ENCODE assay signal across 15 cellular contexts in genomic region chr4:108110450-108110849, GRCh38. TPM values are rescaled to one million over a fixed set of nuclear protein-coding genes. Genes with fewer than 3 reads are reported as not detected.
DNase-seq lines count a peak whose midpoint lies in the region; ATAC-seq and TF ChIP-seq lines count a peak whose summit lies in the region.
"Had no signal": no experiment of that assay in that cellular context is flagged by ENCODE, and none has a peak within 500 bp of the region (broad histone marks: within the 10 kb centered on the region; RNA-seq: fewer than 3 reads in every experiment).

No MANE protein-coding gene starts in this region.

- CTCF ChIA-PET in CD4-positive, alpha-beta memory T cell (lab: Charles Lee; ENCODE audit: partially characterized antibody): interaction anchor here (1.1 to 13.1 kb wide), 2 partner anchors 10 to 50 kb away, joined by 3 to 64 read pairs; no protein-coding TSS in a partner anchor
- CTCF ChIA-PET in activated CD8-positive, alpha-beta T cell treated with anti-CD3 and anti-CD28 coated beads, Interleukin-2, amount 10 ng/mL, durations not matched to agents 7 days and 5 days (lab: Charles Lee): interaction anchor here (1.5 to 2.0 kb wide), 3 partner anchors 9 to 42 kb away, joined by 3 to 6 read pairs (median 3); no protein-coding TSS in a partner anchor

- no peaks in the 10 kb centered on the region for H3K36me3 ChIP-seq in CD4-positive, alpha-beta memory T cell (ENCODE audit: insufficient read depth, low read length)
- H3K36me3 ChIP-seq in psoas muscle (ENCODE audit: insufficient read depth in 1 of 2, low read depth in 1 of 2): no peaks in the 10 kb centered on the region

- TF ChIP-seq CTCF in natural killer cell (IDR thresholded peaks at IDR 0.05) (no peak), psoas muscle (IDR thresholded peaks at IDR 0.05) (no peak)

- whole genome bisulfite sequencing in psoas muscle, 3 donors: 71 to 79% (median 72%) methylated on average over 5 of the region's 5 CpGs

- peaks cover 32 to 43% of the 10 kb centered on the region in 2 donors for H3K36me3 Mint-ChIP-seq in CD4-positive, alpha-beta memory T cell
- H3K36me3 Mint-ChIP-seq in activated CD8-positive, alpha-beta T cell treated with anti-CD3 and anti-CD28 coated beads, Interleukin-2, amount 10 ng/mL, durations not matched to agents 7 days and 5 days (ENCODE audit: low read depth): peaks cover 68% of the 10 kb centered on the region
- no peaks in the 10 kb centered on the region for H3K36me3 Mint-ChIP-seq in natural killer cell
- H3K36me3 Mint-ChIP-seq: immature natural killer cell had no signal

- no peak for DNase-seq in CD4-positive, alpha-beta memory T cell
- no peak for DNase-seq in activated CD8-positive, alpha-beta T cell treated with anti-CD3 and anti-CD28 coated beads, Interleukin-2, amount 10 ng/mL, durations not matched to agents 7 days and 5 days
- DNase-seq in natural killer cell (no peak), psoas muscle (no peak), NCI-H69 (lab: John Stamatoyannopoulos, UW) (no peak)
- DNase-seq: effector CD8-positive, alpha-beta T cell; GOT3; immature natural killer cell; NCI-H526; SHP77 treated with DMSO at 0.1 percent for 48 hours; small intestine had no signal

- peak overlapping the region; percentile 12 to 88 (median 73) for H3K4me3 Mint-ChIP-seq in CD4-positive, alpha-beta memory T cell
- H3K4me3 Mint-ChIP-seq in activated CD8-positive, alpha-beta T cell treated with anti-CD3 and anti-CD28 coated beads, Interleukin-2, amount 10 ng/mL, durations not matched to agents 7 days and 5 days: peak overlapping the region; percentile 63
- no peak overlapping the region for H3K4me3 Mint-ChIP-seq in natural killer cell

- peak overlapping the region; percentile 49 for H3K27ac ChIP-seq in CD4-positive, alpha-beta memory T cell (ENCODE audit: low read depth, low read length)
- H3K27ac ChIP-seq in psoas muscle: no peak overlapping the region
- H3K27ac ChIP-seq: C4-2B had no signal

- intact Hi-C loops in CD4-positive, alpha-beta memory T cell (cut with micrococcal nuclease): loop anchor here (5.0 kb wide), 1 partner anchor 38 kb away; no protein-coding TSS in a partner anchor
- intact Hi-C loops in natural killer cell (cut with micrococcal nuclease) (no loop called here), psoas muscle (cut with DNase I) (no loop called here)

- no peaks in the 10 kb centered on the region for H3K9me3 ChIP-seq in CD4-positive, alpha-beta memory T cell (ENCODE audit: control insufficient read depth in 1 of 2, low read length in 2 of 2)
- no peaks in the 10 kb centered on the region for H3K9me3 ChIP-seq in psoas muscle

- ATAC-seq in GM18868 (IDR thresholded peaks at IDR 0.05; ENCODE audit: unreplicated experiment): peak; percentile 2
- ATAC-seq in HG02678 (IDR thresholded peaks at IDR 0.05; ENCODE audit: unreplicated experiment): peak; percentile 10
- ATAC-seq in activated CD8-positive, alpha-beta T cell treated with anti-CD3 and anti-CD28 coated beads, Interleukin-2, amount 10 ng/mL, durations not matched to agents 7 days and 5 days: no peak
- ATAC-seq in natural killer cell: no peak
- ATAC-seq in psoas muscle: no peak
- ATAC-seq in HG03095 (IDR thresholded peaks at IDR 0.05; ENCODE audit: unreplicated experiment): no peak

- no peaks in the 10 kb centered on the region for H3K27me3 Mint-ChIP-seq in CD4-positive, alpha-beta memory T cell
- H3K27me3 Mint-ChIP-seq in activated CD8-positive, alpha-beta T cell treated with anti-CD3 and anti-CD28 coated beads, Interleukin-2, amount 10 ng/mL, durations not matched to agents 7 days and 5 days (ENCODE audit: low read depth): no peaks in the 10 kb centered on the region
- H3K27me3 Mint-ChIP-seq in natural killer cell (ENCODE audit: low read depth in 2 of 2): peaks cover 3 to 18% of the 10 kb centered on the region in 2 donors

- H3K4me1 ChIP-seq in CD4-positive, alpha-beta memory T cell (ENCODE audit: insufficient read depth, low read length): peaks cover 100% of the 10 kb centered on the region
- H3K4me1 ChIP-seq in psoas muscle: no peaks in the 10 kb centered on the region

- peaks cover 85 to 99% (median 94%) of the 10 kb centered on the region in 4 donors for H3K4me1 Mint-ChIP-seq in CD4-positive, alpha-beta memory T cell
- H3K4me1 Mint-ChIP-seq in activated CD8-positive, alpha-beta T cell treated with anti-CD3 and anti-CD28 coated beads, Interleukin-2, amount 10 ng/mL, durations not matched to agents 7 days and 5 days (ENCODE audit: low read depth): peaks cover 95% of the 10 kb centered on the region
- H3K4me1 Mint-ChIP-seq in natural killer cell: peaks cover 60 to 69% of the 10 kb centered on the region in 2 donors

- H3K9me3 Mint-ChIP-seq in CD4-positive, alpha-beta memory T cell: no peaks in the 10 kb centered on the region
- no peaks in the 10 kb centered on the region for H3K9me3 Mint-ChIP-seq in activated CD8-positive, alpha-beta T cell treated with anti-CD3 and anti-CD28 coated beads, Interleukin-2, amount 10 ng/mL, durations not matched to agents 7 days and 5 days (ENCODE audit: insufficient read depth)
- no peaks in the 10 kb centered on the region for H3K9me3 Mint-ChIP-seq in natural killer cell
- H3K9me3 Mint-ChIP-seq: immature natural killer cell had no signal

- H3K4me3 ChIP-seq in CD4-positive, alpha-beta memory T cell (ENCODE audit: low read length in 2 of 2): no peak overlapping the region
- no peak overlapping the region for H3K4me3 ChIP-seq in psoas muscle

- peak overlapping the region; percentile 86 to 96 (median 90) for H3K27ac Mint-ChIP-seq in CD4-positive, alpha-beta memory T cell
- H3K27ac Mint-ChIP-seq in activated CD8-positive, alpha-beta T cell treated with anti-CD3 and anti-CD28 coated beads, Interleukin-2, amount 10 ng/mL, durations not matched to agents 7 days and 5 days: peak overlapping the region; percentile 87
- H3K27ac Mint-ChIP-seq in natural killer cell: no peak overlapping the region

- H3K27me3 ChIP-seq in CD4-positive, alpha-beta memory T cell (ENCODE audit: insufficient read depth, low read length): no peaks in the 10 kb centered on the region
- H3K27me3 ChIP-seq in psoas muscle (ENCODE audit: insufficient read depth in 3 of 3, low read length in 2 of 3): peaks cover 0 to 9% (median 2%) of the 10 kb centered on the region in 3 donors

- POLR2A ChIA-PET in CD4-positive, alpha-beta memory T cell (lab: Charles Lee; ENCODE audit: partially characterized antibody): interaction anchor here (23.2 kb wide), 1 partner anchor 53 kb away, joined by 460 read pairs; the partner anchor contains the start of gene LEF1
- POLR2A ChIA-PET in activated CD8-positive, alpha-beta T cell treated with anti-CD3 and anti-CD28 coated beads, Interleukin-2, amount 10 ng/mL, durations not matched to agents 7 days and 5 days (lab: Charles Lee): interaction anchor here (3.1 kb wide), 1 partner anchor 49 kb away, joined by 9 read pairs; no protein-coding TSS in a partner anchor

RNA-seq across cellular contexts. Expression of gene LEF1, which starts 58.3 kb away (rescaled TPM):
- total RNA-seq in CD4-positive, alpha-beta memory T cell: 100 to 1,000 TPM; 363 to 382 TPM
- polyA plus RNA-seq in CD4-positive, alpha-beta memory T cell: 100 to 1,000 TPM; 307 to 399 TPM
- total RNA-seq in activated CD8-positive, alpha-beta T cell treated with anti-CD3 and anti-CD28 coated beads, Interleukin-2, amount 10 ng/mL, durations not matched to agents 7 days and 5 days: 100 to 1,000 TPM; 205 to 246 TPM
- total RNA-seq in natural killer cell: 10 to 100 TPM; 18.7 to 39.8 (median 24.5) TPM
- under 1 TPM; 0.24 to 0.37 (median 0.32) TPM for total RNA-seq in psoas muscle
- polyA plus RNA-seq in psoas muscle: under 1 TPM; 0.10 to 0.44 (median 0.18) TPM

Comparison
In these comparisons a context has a peak if more than half of its experiments do, and no peak if none do; other contexts are left out.
1. H3K27ac Mint-ChIP-seq: peak in CD4-positive, alpha-beta memory T cell (7 of 7) and activated CD8-positive, alpha-beta T cell treated with anti-CD3 and anti-CD28 coated beads, Interleukin-2, amount 10 ng/mL, durations not matched to agents 7 days and 5 days (single experiment); none in natural killer cell (0 of 2).
2. ATAC-seq: peak in GM18868 (single experiment) and HG02678 (single experiment); none in activated CD8-positive, alpha-beta T cell treated with anti-CD3 and anti-CD28 coated beads, Interleukin-2, amount 10 ng/mL, durations not matched to agents 7 days and 5 days (single experiment), natural killer cell (0 of 3), psoas muscle (0 of 4) and HG03095 (single experiment).
3. RNA of gene LEF1, which starts 58.3 kb away (total RNA-seq): 363 to 382 TPM in CD4-positive, alpha-beta memory T cell, 205 to 246 TPM in activated CD8-positive, alpha-beta T cell treated with anti-CD3 and anti-CD28 coated beads, Interleukin-2, amount 10 ng/mL, durations not matched to agents 7 days and 5 days and 18.7 to 39.8 TPM in natural killer cell; 0.24 to 0.37 TPM in psoas muscle; every median in the first group is over 10 times any median in the second.